Comparison of ENCODE assay signal across 17 cellular contexts in genomic region chr11:12285811-12286222, GRCh38.
DNase-seq lines count a peak whose midpoint lies in the region; ATAC-seq, FAIRE-seq and TF ChIP-seq lines count a peak whose summit lies in the region.
"Had no signal": no experiment of that assay in that cellular context is flagged by ENCODE, and none has a peak within 500 bp of the region (broad histone marks: within the 10 kb centered on the region; RNA-seq: fewer than 3 reads in every experiment).

No MANE protein-coding gene starts in this region.

- DNase-seq in AG08396 (ENCODE audit: low spot score) (peak; percentile 0), PC-3 (no peak), endothelial cell of umbilical vein (ENCODE audit: low read depth, low spot score) (peak; percentile 50), posterior vena cava (ENCODE audit: low spot score) (peak; percentile 63), NCI-H1417 treated with DMSO at 0.1 percent for 48 hours (lab: John Stamatoyannopoulos, UW) (no peak), NCI-H1417 (lab: John Stamatoyannopoulos, UW) (no peak)
- DNase-seq in CD4-positive, alpha-beta T cell: no peak
- DNase-seq: activated CD4-positive, CD25-positive, alpha-beta regulatory T cell; activated T-cell treated with anti-CD3 and anti-CD28 coated beads, Interleukin-2, amount 50 U/mL, for 24 hours; SW 1271; thyroid gland had no signal

- no peak overlapping the region for H3K4me3 Mint-ChIP-seq in CD4-positive, alpha-beta T cell
- H3K4me3 Mint-ChIP-seq: activated T-cell treated with anti-CD3 and anti-CD28 coated beads, Interleukin-2, amount 50 U/mL, for 24 hours; dendritic cell treated with granulocyte-macrophage colony-stimulating factor and Interleukin-4, amounts not matched to agents 40 ng/mL and 50 ng/mL, for 4 days; mesothelial cell of epicardium had no signal

- TF ChIP-seq CTCF in PC-3 (conservative IDR thresholded peaks at IDR 0.05; ENCODE audit: low read depth, low read length): no peak
- TF ChIP-seq CTCF in endothelial cell of umbilical vein (IDR thresholded peaks at IDR 0.05; ENCODE audit: extremely low read depth in 1 of 2, insufficient read depth in 1 of 2, low read depth in 1 of 2, low read length in 2 of 2): no peak
- TF ChIP-seq CTCF in CD4-positive, alpha-beta T cell (IDR thresholded peaks at IDR 0.05): no peak

- no peaks in the 10 kb centered on the region for H3K9me3 ChIP-seq in PC-3 (ENCODE audit: low read length)
- H3K9me3 ChIP-seq in endothelial cell of umbilical vein (replicated peaks; ENCODE audit: control insufficient read depth, insufficient read depth, low read length): no peaks in the 10 kb centered on the region
- no peaks in the 10 kb centered on the region for H3K9me3 ChIP-seq in CD4-positive, alpha-beta T cell (ENCODE audit: control insufficient read depth, low read length)
- H3K9me3 ChIP-seq: thyroid gland had no signal

- no peak for ATAC-seq in PC-3
- no peak for ATAC-seq in CD4-positive, alpha-beta T cell (ENCODE audit: poor library complexity)
- ATAC-seq in GM18517 (IDR thresholded peaks at IDR 0.05; ENCODE audit: unreplicated experiment): no peak

- no peak overlapping the region for H3K27ac Mint-ChIP-seq in CD4-positive, alpha-beta T cell
- H3K27ac Mint-ChIP-seq: activated T-cell treated with anti-CD3 and anti-CD28 coated beads, Interleukin-2, amount 50 U/mL, for 24 hours; dendritic cell treated with granulocyte-macrophage colony-stimulating factor and Interleukin-4, amounts not matched to agents 40 ng/mL and 50 ng/mL, for 4 days had no signal

- H3K4me1 Mint-ChIP-seq in CD4-positive, alpha-beta T cell (ENCODE audit: low read depth): peaks cover 10% of the 10 kb centered on the region

- H3K4me3 ChIP-seq in PC-3 (ENCODE audit: low read length): peak overlapping the region; percentile 48; the same call in 1 of the 2 replicates
- no peak overlapping the region for H3K4me3 ChIP-seq in endothelial cell of umbilical vein (replicated peaks in 1 of 3; ENCODE audit: insufficient read depth in 1 of 3, low read depth in 1 of 3, low read length in 3 of 3)
- H3K4me3 ChIP-seq: thyroid gland had no signal

- BruUV-seq in PC-3 (replicated peaks; lab: Mats Ljungman, UMichigan): no TSS peak
- no TSS peak for BruUV-seq in endothelial cell of umbilical vein (replicated peaks; lab: Mats Ljungman, UMichigan)

- no peaks in the 10 kb centered on the region for H3K27me3 Mint-ChIP-seq in CD4-positive, alpha-beta T cell
- H3K27me3 Mint-ChIP-seq: activated T-cell treated with anti-CD3 and anti-CD28 coated beads, Interleukin-2, amount 50 U/mL, for 24 hours had no signal

- intact Hi-C loops in PC-3 (cut with micrococcal nuclease): loop anchor here (5.0 kb wide), 3 partner anchors 91 to 676 kb away; partner anchors contain the start of gene PARVA
- intact Hi-C loops in endothelial cell of umbilical vein (cut with micrococcal nuclease): loop anchor here (2.0 to 5.0 kb wide), 7 partner anchors 85 to 541 kb away; partner anchors contain the start of gene USP47
- intact Hi-C loops in posterior vena cava (cut with DNase I): loop anchor here in 1 of 2 donors (10.0 kb wide), 1 partner anchor 51 kb away; no protein-coding TSS in a partner anchor
- intact Hi-C loops in CD4-positive, alpha-beta T cell (cut with DNase I, micrococcal nuclease): loop anchor here in 1 of 2 experiments (10.0 kb wide), 2 partner anchors 1261 to 1351 kb away; no protein-coding TSS in a partner anchor

- H3K9me3 Mint-ChIP-seq in CD4-positive, alpha-beta T cell: no peaks in the 10 kb centered on the region
- H3K9me3 Mint-ChIP-seq: activated T-cell treated with anti-CD3 and anti-CD28 coated beads, Interleukin-2, amount 50 U/mL, for 24 hours; dendritic cell treated with granulocyte-macrophage colony-stimulating factor and Interleukin-4, amounts not matched to agents 40 ng/mL and 50 ng/mL, for 4 days; mesothelial cell of epicardium had no signal

- H3K36me3 Mint-ChIP-seq in CD4-positive, alpha-beta T cell (ENCODE audit: low read depth): no peaks in the 10 kb centered on the region
- H3K36me3 Mint-ChIP-seq: mesothelial cell of epicardium had no signal

- H3K4me1 ChIP-seq in PC-3 (ENCODE audit: insufficient read depth, low read length) (peaks cover 74% of the 10 kb centered on the region), endothelial cell of umbilical vein (ENCODE audit: control insufficient read depth, extremely low read depth, insufficient read depth, low read length) (peaks cover 44% of the 10 kb centered on the region)
- H3K4me1 ChIP-seq: parathyroid adenoma had no signal

- no peak for FAIRE-seq in endothelial cell of umbilical vein (lab: Jason Lieb, UNC)
- FAIRE-seq: GM12891 had no signal

- H3K9me1 ChIP-seq in endothelial cell of umbilical vein (replicated peaks; ENCODE audit: control insufficient read depth, extremely low read depth, insufficient read depth, low read length): no peaks in the 10 kb centered on the region

- H3K36me3 ChIP-seq in PC-3 (ENCODE audit: low read depth, low read length): no peaks in the 10 kb centered on the region
- H3K36me3 ChIP-seq in endothelial cell of umbilical vein (ENCODE audit: control insufficient read depth in 2 of 2, extremely low read depth in 1 of 2, insufficient read depth in 2 of 2, low read length in 2 of 2): no peaks in the 10 kb centered on the region
- H3K36me3 ChIP-seq: thyroid gland had no signal

- dilution Hi-C loops in endothelial cell of umbilical vein (cut with MboI; ENCODE audit: extremely low pct_ligation_motif_present, low sequenced_read_pairs): no loop called here

- no peaks in the 10 kb centered on the region for H3K9me2 ChIP-seq in PC-3 (replicated peaks; ENCODE audit: low read length)

- H4K20me1 ChIP-seq in PC-3 (ENCODE audit: low read length) (no peaks in the 10 kb centered on the region), endothelial cell of umbilical vein (replicated peaks; ENCODE audit: control insufficient read depth, extremely low read depth, insufficient read depth, low read length) (no peaks in the 10 kb centered on the region)

- no peaks in the 10 kb centered on the region for H3K27me3 ChIP-seq in PC-3 (ENCODE audit: low read length)
- no peaks in the 10 kb centered on the region for H3K27me3 ChIP-seq in endothelial cell of umbilical vein (ENCODE audit: control insufficient read depth in 2 of 2, insufficient read depth in 2 of 2, low read length in 2 of 2)
- H3K27me3 ChIP-seq in CD4-positive, alpha-beta T cell (ENCODE audit: control insufficient read depth, insufficient read depth, low read length): no peaks in the 10 kb centered on the region
- H3K27me3 ChIP-seq: thyroid gland had no signal

- TF ChIP-seq POLR2A in endothelial cell of umbilical vein (IDR thresholded peaks at IDR 0.05; ENCODE audit: low read depth, low read length): no peak

- H3K4me2 ChIP-seq in PC-3 (ENCODE audit: low read length) (peak overlapping the region; percentile 72), endothelial cell of umbilical vein (ENCODE audit: insufficient read depth, low read length) (peak overlapping the region; percentile 39)

- POLR2A ChIA-PET in PC-3 (lab: Charles Lee; ENCODE audit: unreplicated experiment) (no interaction called here), endothelial cell of umbilical vein (lab: Charles Lee) (no interaction called here)
- POLR2A ChIA-PET in CD4-positive, alpha-beta T cell (lab: Charles Lee): no interaction called here

- H3K9ac ChIP-seq in PC-3 (ENCODE audit: low read length) (peak overlapping the region; percentile 63), endothelial cell of umbilical vein (replicated peaks; ENCODE audit: extremely low read depth, insufficient read depth, low read length) (peak overlapping the region; percentile 17)
- H3K9ac ChIP-seq: parathyroid adenoma had no signal

- H3K27ac ChIP-seq in PC-3 (ENCODE audit: low read length) (peak overlapping the region; percentile 99), endothelial cell of umbilical vein (ENCODE audit: insufficient read depth, low read depth, low read length) (peak overlapping the region; percentile 97)
- H3K27ac ChIP-seq in CD4-positive, alpha-beta T cell (ENCODE audit: low read depth, low read length): no peak overlapping the region
- H3K27ac ChIP-seq: C4-2B, parathyroid adenoma had no signal

- H2AFZ ChIP-seq in PC-3 (ENCODE audit: low read length) (no peak overlapping the region), endothelial cell of umbilical vein (ENCODE audit: low read depth, low read length) (no peak overlapping the region)
- H2AFZ ChIP-seq: parathyroid adenoma had no signal

- CTCF ChIA-PET in PC-3 (lab: Charles Lee): interaction anchor here (0.7 kb wide), 1 partner anchor 184 kb away, joined by 3 read pairs; no protein-coding TSS in a partner anchor
- CTCF ChIA-PET in endothelial cell of umbilical vein (lab: Charles Lee): interaction anchor here (0.9 to 7.9 kb wide), 5 partner anchors 9 to 486 kb away, joined by 3 to 219 read pairs (median 5); no protein-coding TSS in a partner anchor
- CTCF ChIA-PET in CD4-positive, alpha-beta T cell (lab: Charles Lee): no interaction called here

- H3K79me2 ChIP-seq in PC-3 (ENCODE audit: low read length) (peaks cover 3% of the 10 kb centered on the region; the same call in 1 of the 2 replicates), endothelial cell of umbilical vein (ENCODE audit: control insufficient read depth, insufficient read depth, low read length) (no peaks in the 10 kb centered on the region)
- H3K79me2 ChIP-seq: parathyroid adenoma had no signal

- peaks cover 10% of the 10 kb centered on the region for H3F3A ChIP-seq in PC-3 (ENCODE audit: low read length, unreplicated experiment)

TF ChIP-seq in endothelial cell of umbilical vein, 7 proteins besides CTCF, POLR2A, EP300 and RAD21:
- TF ChIP-seq MYC (IDR thresholded peaks at IDR 0.05; ENCODE audit: low read depth, low read length): no peak
- TF ChIP-seq EZH2 (IDR thresholded peaks at IDR 0.05; ENCODE audit: borderline replicate concordance, low read depth, low read length, severe bottlenecking): no peak
- TF ChIP-seq, protein P1, sequence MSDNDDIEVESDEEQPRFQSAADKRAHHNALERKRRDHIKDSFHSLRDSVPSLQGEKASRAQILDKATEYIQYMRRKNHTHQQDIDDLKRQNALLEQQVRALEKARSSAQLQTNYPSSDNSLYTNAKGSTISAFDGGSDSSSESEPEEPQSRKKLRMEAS (IDR thresholded peaks at IDR 0.05; ENCODE audit: insufficient read depth, insufficient read length): peak; percentile 13
- peak; percentile 47 for TF ChIP-seq POLR2AphosphoS5 (IDR thresholded peaks at IDR 0.05; ENCODE audit: insufficient read depth, low read depth, low read length)
- no peak for TF ChIP-seq FOS (IDR thresholded peaks at IDR 0.05; ENCODE audit: borderline replicate concordance, insufficient read depth, low read length)

Comparison
In these comparisons a context has a peak if more than half of its experiments do, and no peak if none do; other contexts are left out.
1. DNase-seq: peak in AG08396 (single experiment), endothelial cell of umbilical vein (single experiment) and posterior vena cava (single experiment); none in PC-3 (single experiment), CD4-positive, alpha-beta T cell (0 of 10), NCI-H1417 treated with DMSO at 0.1 percent for 48 hours (single experiment) and NCI-H1417 (0 of 3).